8 cellular contexts compared by ENCODE assay signal in genomic region chr6:15389759-15390723, GRCh38.
A peak's percentile ranks its signal among the peaks of the same experiment; 100 is the strongest.
DNase-seq lines count a peak whose midpoint lies in the region; ATAC-seq and TF ChIP-seq lines count a peak whose summit lies in the region.

No MANE protein-coding gene starts in this region.

- H3F3A ChIP-seq in SU-DHL-6 (ENCODE audit: insufficient read depth), result no peaks in the 10 kb centered on the region

- H3K4me3 ChIP-seq in SU-DHL-6 (ENCODE audit: insufficient read depth, low read length, poor library complexity, severe bottlenecking), result no peak overlapping the region
- H3K4me3 ChIP-seq in fibroblast of pulmonary artery (replicated peaks; ENCODE audit: low read depth, low read length), result no peak overlapping the region

- peaks cover 31% of the 10 kb centered on the region for H3K4me1 Mint-ChIP-seq in osteocyte (ENCODE audit: unreplicated experiment)

- no peak overlapping the region for H2AFZ ChIP-seq in SU-DHL-6 (ENCODE audit: low read depth, low read length, severe bottlenecking)

- H3K9me3 Mint-ChIP-seq in osteocyte (ENCODE audit: unreplicated experiment), result no peaks in the 10 kb centered on the region

- no peak overlapping the region for H3K4me3 Mint-ChIP-seq in osteocyte (ENCODE audit: unreplicated experiment)

- TF ChIP-seq CTCF in SU-DHL-6 (IDR thresholded peaks at IDR 0.05; ENCODE audit: insufficient read depth, low read length, poor library complexity, severe bottlenecking) (peak; percentile 27), fibroblast of pulmonary artery (IDR thresholded peaks at IDR 0.05; ENCODE audit: low read length, missing control alignments) (peak; percentile 83), osteocyte (IDR thresholded peaks at IDR 0.05) (peak; percentile 79)

- no peaks in the 10 kb centered on the region for H3K36me3 ChIP-seq in SU-DHL-6 (ENCODE audit: low read length)

- no peaks in the 10 kb centered on the region for H3K36me3 Mint-ChIP-seq in osteocyte (ENCODE audit: unreplicated experiment)

- peaks cover 15% of the 10 kb centered on the region; the same call in 1 of the 2 replicates for H4K20me1 ChIP-seq in SU-DHL-6 (ENCODE audit: low read depth, low read length)

- ATAC-seq in HG03175 (IDR thresholded peaks at IDR 0.05; ENCODE audit: unreplicated experiment), result peak; percentile 59

- H3K27me3 ChIP-seq in SU-DHL-6 (ENCODE audit: low read length), result no peaks in the 10 kb centered on the region

- no peak overlapping the region for H3K27ac Mint-ChIP-seq in osteocyte (ENCODE audit: unreplicated experiment)

- no peaks in the 10 kb centered on the region for H3K27me3 Mint-ChIP-seq in osteocyte (ENCODE audit: unreplicated experiment)

- H3K9ac ChIP-seq in SU-DHL-6 (ENCODE audit: low read length), result no peak overlapping the region

- H3K9me2 ChIP-seq in SU-DHL-6 (replicated peaks; ENCODE audit: insufficient read depth, low read length), result no peaks in the 10 kb centered on the region

- no peaks in the 10 kb centered on the region for H3K9me3 ChIP-seq in SU-DHL-6 (ENCODE audit: insufficient read depth, low read length)

- peak; percentile 22 for DNase-seq in DMS153 treated with DMSO at 0.1 percent for 48 hours (lab: John Stamatoyannopoulos, UW; ENCODE audit: unreplicated experiment)
- no peak for DNase-seq in DMS153 (lab: John Stamatoyannopoulos, UW)
- peak; percentile 78 for DNase-seq in fibroblast of pulmonary artery (ENCODE audit: low read depth)
- DNase-seq in osteocyte (ENCODE audit: extremely low spot score, unreplicated experiment), result no peak
- DNase-seq in activated CD4-positive, CD25-positive, alpha-beta regulatory T cell (lab: John Stamatoyannopoulos, UW), result no peak
- no peak for DNase-seq in stimulated activated CD4-positive, alpha-beta T cell treated with anti-CD3 and anti-CD28 coated beads, Interleukin-1b, Interleukin-23, amount 100 ng/mL, for 48 hours

- no peak overlapping the region for H3K27ac ChIP-seq in SU-DHL-6 (ENCODE audit: low read depth, low read length)

- H3K4me2 ChIP-seq in SU-DHL-6 (ENCODE audit: low read depth, low read length, poor library complexity, severe bottlenecking), result no peak overlapping the region

- H3K79me2 ChIP-seq in SU-DHL-6 (ENCODE audit: insufficient read depth, low read length), result no peaks in the 10 kb centered on the region

Comparison
In these comparisons a context has a peak if more than half of its experiments do, and no peak if none do; other contexts are left out.
1. DNase-seq: peak in DMS153 treated with DMSO at 0.1 percent for 48 hours (single experiment) and fibroblast of pulmonary artery (single experiment); none in DMS153 (single experiment), osteocyte (single experiment), activated CD4-positive, CD25-positive, alpha-beta regulatory T cell (0 of 4) and stimulated activated CD4-positive, alpha-beta T cell treated with anti-CD3 and anti-CD28 coated beads, Interleukin-1b, Interleukin-23, amount 100 ng/mL, for 48 hours (single experiment).
2. CTCF ChIP-seq: peak in every context shown above with its lines; median percentile 83 in fibroblast of pulmonary artery; 79 in osteocyte; 27 in SU-DHL-6.